ENCODE assay signal across 9 cellular contexts in the genomic region with DNA sequence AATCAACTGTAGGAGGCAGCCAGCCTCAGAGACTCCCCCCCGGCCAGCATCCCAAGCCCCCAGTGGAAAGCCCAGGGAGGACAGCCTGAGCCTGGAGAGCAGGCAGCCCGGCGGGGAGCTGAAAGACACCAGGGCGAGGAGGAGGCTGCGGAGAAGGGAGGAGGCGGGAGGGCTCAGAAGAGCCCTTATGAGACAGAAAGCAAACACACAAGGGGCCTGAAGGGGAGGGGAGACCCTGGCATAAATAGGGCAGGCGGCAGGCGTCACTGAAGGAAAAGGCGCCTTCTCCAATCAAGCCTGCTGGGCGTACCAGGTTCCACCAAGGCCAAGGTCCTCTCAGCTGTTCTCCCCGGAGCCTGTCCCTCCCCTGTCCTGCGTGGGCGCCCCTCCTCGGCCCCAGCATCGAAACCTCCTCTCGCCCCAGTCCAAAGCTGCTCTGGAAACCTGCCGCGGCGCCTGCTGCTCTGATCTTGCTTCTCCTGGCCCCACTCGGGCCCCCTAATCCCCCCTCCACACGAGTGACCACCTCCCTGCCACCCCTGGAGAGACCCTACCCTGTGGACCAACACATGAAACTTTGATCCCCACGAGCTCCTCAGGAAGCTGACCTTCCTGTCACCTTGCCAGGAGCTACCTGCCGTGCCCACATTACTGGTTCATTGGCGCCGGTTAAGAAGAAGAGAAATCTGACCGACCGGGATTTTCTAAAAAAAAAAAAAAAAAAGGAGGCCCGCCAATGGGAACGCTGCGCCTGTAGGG. TPM values are rescaled to one million over a fixed set of nuclear protein-coding genes. Genes with fewer than 3 reads are reported as not detected.
DNase-seq lines count a peak whose midpoint lies in the region; ATAC-seq and TF ChIP-seq lines count a peak whose summit lies in the region.
"Had no signal": no experiment of that assay in that cellular context is flagged by ENCODE, and none has a peak within 500 bp of the region (broad histone marks: within the 10 kb centered on the region; RNA-seq: fewer than 3 reads in every experiment).

No MANE protein-coding gene starts in this region.

- H3K27me3 ChIP-seq in tibial artery, result peaks cover 0 to 98% of the 10 kb centered on the region in 2 donors

- no peak overlapping the region for H3K4me3 ChIP-seq in tibial artery

- intact Hi-C loops in tibial artery (cut with DNase I; ENCODE audit: low total_unique reads), result no loop called here
- intact Hi-C loops in left cardiac atrium (cut with DNase I), result no loop called here

- no peaks in the 10 kb centered on the region for H3K9me3 Mint-ChIP-seq in neural crest cell

- peaks cover 63% of the 10 kb centered on the region for H3K27me3 Mint-ChIP-seq in neural crest cell (ENCODE audit: low read depth)

- TF ChIP-seq CTCF in neural crest cell (conservative IDR thresholded peaks at IDR 0.05) (no peak), tibial artery (IDR thresholded peaks at IDR 0.05) (no peak)

- H3K4me1 ChIP-seq in tibial artery, result peaks cover 0 to 23% (median 14%) of the 10 kb centered on the region in 4 donors

- no peaks in the 10 kb centered on the region for H3K36me3 Mint-ChIP-seq in neural crest cell (ENCODE audit: low read depth)

- peak overlapping the region; percentile 12 for H3K4me3 Mint-ChIP-seq in neural crest cell

- H3K27ac ChIP-seq in tibial artery, result no peak overlapping the region

- no peaks in the 10 kb centered on the region for H3K9me3 ChIP-seq in tibial artery

- H3K4me1 Mint-ChIP-seq in neural crest cell, result no peaks in the 10 kb centered on the region

- no peak overlapping the region for H3K27ac Mint-ChIP-seq in neural crest cell (ENCODE audit: unreplicated experiment)

- ATAC-seq in GM21825 (IDR thresholded peaks at IDR 0.05; ENCODE audit: unreplicated experiment) (no peak), left cardiac atrium (no peak)

- DNase-seq in ELF-1 (ENCODE audit: low read depth, low spot score), result peak; percentile 65
- peak; percentile 64 for DNase-seq in NCI-H1417 treated with DMSO at 0.1 percent for 48 hours (lab: John Stamatoyannopoulos, UW)
- DNase-seq in astrocyte of the hippocampus (ENCODE audit: low read depth, low spot score), result peak; percentile 16
- no peak for DNase-seq in neural crest cell (ENCODE audit: low read depth, low spot score)
- DNase-seq in tibial artery, result no peak
- no peak for DNase-seq in OCI-M1 (lab: John Stamatoyannopoulos, UW)
- DNase-seq in left cardiac atrium, result no peak
- DNase-seq: activated T-cell treated with anti-CD3 and anti-CD28 coated beads, Interleukin-2, amount 50 U/mL, for 48 hours had no signal

- H3K36me3 ChIP-seq in tibial artery, result no peaks in the 10 kb centered on the region

RNA-seq across cellular contexts. Expression of gene SLC9A3, which starts 1.2 kb away (rescaled TPM):
- total RNA-seq in neural crest cell (1.5 and 1.7 TPM in 2 replicates), left cardiac atrium (under 1 TPM; 0.77 to 0.99 TPM)

Comparison
In these comparisons a context has a peak if more than half of its experiments do, and no peak if none do; other contexts are left out.
1. DNase-seq: peak in ELF-1 (single experiment), NCI-H1417 treated with DMSO at 0.1 percent for 48 hours (single experiment) and astrocyte of the hippocampus (single experiment); none in neural crest cell (single experiment), tibial artery (0 of 2), OCI-M1 (single experiment) and left cardiac atrium (single experiment).